Comparison of ENCODE assay signal across 14 cellular contexts in the genomic region with DNA sequence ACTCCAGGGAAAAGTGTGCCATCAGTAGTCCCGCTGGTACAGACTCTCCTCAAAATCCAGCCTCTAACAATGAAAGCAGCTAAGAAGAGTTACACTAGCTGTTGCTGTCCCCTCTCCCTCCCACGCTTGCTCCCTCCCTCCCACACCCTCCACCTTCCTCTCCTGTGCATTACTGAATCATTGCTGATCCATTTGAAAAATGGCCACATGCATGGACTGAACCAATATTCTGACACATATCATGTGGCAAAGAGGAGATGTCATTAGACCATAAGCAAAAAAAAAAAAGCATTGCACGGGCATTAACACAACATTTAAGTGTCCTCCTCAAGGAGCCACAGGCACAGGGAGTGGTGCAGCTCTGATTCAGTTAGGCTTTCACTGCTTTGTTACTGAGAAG. TPM values are rescaled to one million over a fixed set of nuclear protein-coding genes. Genes with fewer than 3 reads are reported as not detected.
A peak's percentile ranks its signal among the peaks of the same experiment; 100 is the strongest.
DNase-seq lines count a peak whose midpoint lies in the region; ATAC-seq and TF ChIP-seq lines count a peak whose summit lies in the region.
"Had no signal": no experiment of that assay in that cellular context is flagged by ENCODE, and none has a peak within 500 bp of the region (broad histone marks: within the 10 kb centered on the region; RNA-seq: fewer than 3 reads in every experiment).

No MANE protein-coding gene starts in this region.

- CTCF ChIA-PET in SK-N-SH (lab: Yijun Ruan, JAX), result interaction anchor here (1.5 to 2.8 kb wide), 3 partner anchors 11 to 24 kb away, joined by 3 to 13 read pairs (median 5); no protein-coding TSS in a partner anchor

- TF ChIP-seq RAD21 in SK-N-SH (IDR thresholded peaks at IDR 0.05; ENCODE audit: low read length), result no peak

- peak overlapping the region; percentile 68 for H3K4me2 ChIP-seq in SK-N-SH

- DNase-seq in CD1c-positive myeloid dendritic cell (ENCODE audit: extremely low spot score), result peak; percentile 13
- DNase-seq in SK-N-SH, result no peak
- DNase-seq in Right ventricle myocardium superior, result no peak
- no peak for DNase-seq in progenitor cell of endocrine pancreas (ENCODE audit: low spot score, unreplicated experiment)
- no peak for DNase-seq in mucosa of gallbladder (ENCODE audit: low spot score)
- DNase-seq in T-helper 2 cell treated with Interferon-gamma antibody and Interleukin-4, amounts not matched to agents 5 μg/mL and 100 μg/mL, for 36 hours (ENCODE audit: low spot score), result no peak
- DNase-seq in activated CD4-positive, alpha-beta T cell treated with anti-CD3 and anti-CD28 coated beads for 4 hours, result no peak
- DNase-seq: effector CD8-positive, alpha-beta T cell; NCI-H446; PC-3; T-cell had no signal

- no peak for TF ChIP-seq CTCF in SK-N-SH (IDR thresholded peaks at IDR 0.05)
- TF ChIP-seq CTCF in progenitor cell of endocrine pancreas (IDR thresholded peaks at IDR 0.05; ENCODE audit: unreplicated experiment), result no peak

- POLR2A ChIA-PET in SK-N-SH (lab: Yijun Ruan, JAX), result no interaction called here

- H3K4me1 ChIP-seq in SK-N-SH (ENCODE audit: control insufficient read depth in 1 of 2, insufficient read depth in 2 of 2, low read depth in 1 of 2, low read length in 1 of 2), result peaks cover 21 to 49% of the 10 kb centered on the region in 2 experiments

- ATAC-seq in Right ventricle myocardium superior (ENCODE audit: poor library complexity), result peak; percentile 25
- ATAC-seq in GM21381 (IDR thresholded peaks at IDR 0.05; ENCODE audit: unreplicated experiment), result no peak
- ATAC-seq: PC-3, T-cell had no signal

- no peak overlapping the region for H3K4me3 Mint-ChIP-seq in progenitor cell of endocrine pancreas (ENCODE audit: low read depth)
- H3K4me3 Mint-ChIP-seq in T-helper 2 cell treated with Interferon-gamma antibody and Interleukin-4, amounts not matched to agents 5 μg/mL and 100 μg/mL, for 36 hours, result no peak overlapping the region
- H3K4me3 Mint-ChIP-seq: natural killer cell treated with Interleukin-12 subunit alpha and Interleukin-12 subunit beta and Interleukin-15 and Interleukin-18, amount 100 ng/mL, for 72 hours; T-cell had no signal

- H3K9me3 Mint-ChIP-seq in progenitor cell of endocrine pancreas (ENCODE audit: low read depth), result no peaks in the 10 kb centered on the region
- no peaks in the 10 kb centered on the region for H3K9me3 Mint-ChIP-seq in T-helper 2 cell treated with Interferon-gamma antibody and Interleukin-4, amounts not matched to agents 5 μg/mL and 100 μg/mL, for 36 hours
- H3K9me3 Mint-ChIP-seq: natural killer cell treated with Interleukin-12 subunit alpha and Interleukin-12 subunit beta and Interleukin-15 and Interleukin-18, amount 100 ng/mL, for 72 hours; T-cell had no signal

- peaks cover 8 to 51% of the 10 kb centered on the region in 2 experiments for H3K36me3 ChIP-seq in SK-N-SH (replicated peaks in 1 of 2; ENCODE audit: control insufficient read depth in 1 of 2, insufficient read depth in 2 of 2, low read length in 1 of 2)

- no peaks in the 10 kb centered on the region for H3K9me3 ChIP-seq in SK-N-SH

- H2AFZ ChIP-seq in SK-N-SH (ENCODE audit: low read depth), result no peak overlapping the region

- H3K4me3 ChIP-seq in SK-N-SH (ENCODE audit: low read depth in 2 of 2, low read length in 1 of 2), result no peak overlapping the region
- H3K4me3 ChIP-seq: skin epidermis had no signal

- peak overlapping the region; percentile 27 for H3K27ac Mint-ChIP-seq in progenitor cell of endocrine pancreas
- H3K27ac Mint-ChIP-seq in T-helper 2 cell treated with Interferon-gamma antibody and Interleukin-4, amounts not matched to agents 5 μg/mL and 100 μg/mL, for 36 hours, result no peak overlapping the region
- H3K27ac Mint-ChIP-seq: natural killer cell treated with Interleukin-12 subunit alpha and Interleukin-12 subunit beta and Interleukin-15 and Interleukin-18, amount 100 ng/mL, for 72 hours; T-cell had no signal

- H3K27me3 Mint-ChIP-seq in progenitor cell of endocrine pancreas, result no peaks in the 10 kb centered on the region
- H3K27me3 Mint-ChIP-seq in T-helper 2 cell treated with Interferon-gamma antibody and Interleukin-4, amounts not matched to agents 5 μg/mL and 100 μg/mL, for 36 hours (ENCODE audit: low read depth), result peaks cover 21% of the 10 kb centered on the region
- H3K27me3 Mint-ChIP-seq: T-cell had no signal

- H3K36me3 Mint-ChIP-seq in progenitor cell of endocrine pancreas (ENCODE audit: insufficient read depth), result no peaks in the 10 kb centered on the region
- no peaks in the 10 kb centered on the region for H3K36me3 Mint-ChIP-seq in T-helper 2 cell treated with Interferon-gamma antibody and Interleukin-4, amounts not matched to agents 5 μg/mL and 100 μg/mL, for 36 hours (ENCODE audit: low read depth)
- H3K36me3 Mint-ChIP-seq: natural killer cell treated with Interleukin-12 subunit alpha and Interleukin-12 subunit beta and Interleukin-15 and Interleukin-18, amount 100 ng/mL, for 72 hours; T-cell had no signal

- H3K27ac ChIP-seq in SK-N-SH (ENCODE audit: low read depth in 2 of 2, low read length in 1 of 2), result peak overlapping the region; percentile 62 to 99

- H3K9ac ChIP-seq in SK-N-SH, result peak overlapping the region; percentile 65

- peaks cover 90% of the 10 kb centered on the region for H3K79me2 ChIP-seq in SK-N-SH (ENCODE audit: insufficient read depth)

- H4K20me1 ChIP-seq in SK-N-SH (ENCODE audit: insufficient read depth), result no peaks in the 10 kb centered on the region

- no peak for TF ChIP-seq EP300 in SK-N-SH (IDR thresholded peaks at IDR 0.05; ENCODE audit: borderline replicate concordance in 1 of 2, low read depth in 1 of 2, low read length in 1 of 2)

- H3F3A ChIP-seq in SK-N-SH (replicated peaks; ENCODE audit: insufficient read depth), result peaks cover 43% of the 10 kb centered on the region

- no peaks in the 10 kb centered on the region for H3K9me2 ChIP-seq in SK-N-SH

- no peaks in the 10 kb centered on the region for H3K27me3 ChIP-seq in SK-N-SH (ENCODE audit: insufficient read depth)

- intact Hi-C loops in Right ventricle myocardium superior (cut with DNase I), result no loop called here

- 32% methylated on average over 3 of the region's 3 CpGs for WGBS in SK-N-SH (ENCODE audit: low lambda C conversion rate)

- peaks cover 10% of the 10 kb centered on the region for H3K4me1 Mint-ChIP-seq in progenitor cell of endocrine pancreas (ENCODE audit: low read depth)
- H3K4me1 Mint-ChIP-seq in T-helper 2 cell treated with Interferon-gamma antibody and Interleukin-4, amounts not matched to agents 5 μg/mL and 100 μg/mL, for 36 hours (ENCODE audit: low read depth), result no peaks in the 10 kb centered on the region
- H3K4me1 Mint-ChIP-seq: T-cell had no signal

TF ChIP-seq in SK-N-SH, 30 proteins besides CTCF, POLR2A, EP300 and RAD21:
- 0 out of 2 replicates have a peak, but pooled peaks have one; percentile 1 for TF ChIP-seq MXI1 (IDR thresholded peaks at IDR 0.05; ENCODE audit: low read depth, low read length)
- TF ChIP-seq POLR2AphosphoS5 (IDR thresholded peaks at IDR 0.05; ENCODE audit: low read depth, low read length), result no peak
- TF ChIP-seq TAF1 (IDR thresholded peaks at IDR 0.05; ENCODE audit: borderline replicate concordance, low read depth, low read length), result no peak
- TF ChIP-seq FOXJ3 (CRISPR knock-in tag; IDR thresholded peaks at IDR 0.05), result no peak
- no peak for TF ChIP-seq ELF1 (IDR thresholded peaks at IDR 0.05)
TF ChIP-seq in SK-N-SH: peak in this region for 1.

RNA-seq across cellular contexts. Expression of a gene that starts 37.9 kb away (rescaled TPM):
- polyA plus RNA-seq in SK-N-SH (2012; rRNA removed), result 8.6 and 10.4 TPM in 2 replicates
- polyA plus RNA-seq in SK-N-SH (2012; cell fraction: cytosol; rRNA removed), result 10.1 and 10.4 TPM in 2 replicates
- polyA plus RNA-seq in SK-N-SH (2012; cell fraction: nucleus; rRNA removed), result 8.4 and 14.2 TPM in 2 replicates
- total RNA-seq in Right ventricle myocardium superior (5.0 TPM), progenitor cell of endocrine pancreas (15.0 and 18.3 TPM in 2 replicates), mucosa of gallbladder (22.5 TPM)
